ENCODE assay signal across 8 cellular contexts in the genomic region with DNA sequence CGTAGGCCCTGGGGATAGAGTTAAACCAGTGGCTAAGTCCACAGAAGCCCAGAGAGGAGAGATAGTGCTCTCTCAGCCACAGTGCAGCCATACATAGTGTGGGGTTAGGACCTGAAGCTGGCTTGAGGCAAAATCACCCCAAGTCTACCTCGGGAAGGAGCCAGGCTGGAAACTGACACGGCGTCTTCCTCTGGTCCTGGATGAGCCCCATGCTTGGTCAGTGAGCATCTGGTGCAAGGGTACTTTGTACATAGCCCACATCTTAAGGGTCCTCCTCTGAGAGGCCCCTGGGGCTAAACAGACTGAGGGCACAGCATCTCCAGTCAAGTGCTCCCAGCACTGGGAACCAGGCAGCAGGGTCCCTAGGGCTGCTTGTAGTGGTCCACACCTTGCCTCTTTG. TPM values are rescaled to one million over a fixed set of nuclear protein-coding genes. Genes with fewer than 3 reads are reported as not detected.
"Had no signal": no experiment of that assay in that cellular context is flagged by ENCODE, and none has a peak within 500 bp of the region (broad histone marks: within the 10 kb centered on the region; RNA-seq: fewer than 3 reads in every experiment).

No MANE protein-coding gene starts in this region.

- H3K27ac Mint-ChIP-seq: IgD-negative memory B cell had no signal

- DNase-seq: GM23248, GOT3, H7, HCEC 1CT, KBM-7 had no signal

- H3K4me3 Mint-ChIP-seq: IgD-negative memory B cell had no signal

- H3K27me3 Mint-ChIP-seq: IgD-negative memory B cell had no signal

- H3K4me3 ChIP-seq: GM23248 had no signal

- H3K9me3 Mint-ChIP-seq: IgD-negative memory B cell had no signal

- H3K27ac ChIP-seq: GM23248, HL-60, KMS-11 had no signal

RNA-seq across cellular contexts. Expression of a gene that starts 45.6 kb away (rescaled TPM):
- total RNA-seq: GM23248 had no signal
